ENCODE assay signal across 9 cellular contexts in the genomic region with DNA sequence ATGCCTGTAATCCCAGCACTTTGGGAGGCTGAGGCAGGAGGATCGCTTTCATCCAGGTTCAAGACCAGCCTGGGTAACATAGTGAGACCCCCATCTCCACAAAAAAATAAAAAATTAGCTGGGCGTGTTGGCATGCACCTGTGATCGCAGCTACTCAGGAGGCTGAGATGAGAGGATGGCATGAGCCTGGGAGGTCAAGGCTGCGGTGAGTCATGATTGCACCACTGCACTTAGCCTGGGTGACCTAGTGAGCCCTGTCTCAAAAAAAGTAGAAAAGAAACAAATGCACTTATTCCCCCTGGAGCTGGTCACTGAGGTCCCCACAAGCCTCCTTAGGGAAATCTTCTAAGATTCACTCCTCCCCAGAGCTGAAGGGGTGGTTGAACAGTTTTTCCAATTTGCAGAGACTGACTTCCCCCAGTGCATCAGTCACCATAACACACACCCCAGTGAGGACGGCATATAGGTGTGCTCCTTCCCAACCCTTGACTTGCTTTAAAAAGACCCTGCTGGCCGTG. TPM values are rescaled to one million over a fixed set of nuclear protein-coding genes. Genes with fewer than 3 reads are reported as not detected.
DNase-seq lines count a peak whose midpoint lies in the region; ATAC-seq, FAIRE-seq and TF ChIP-seq lines count a peak whose summit lies in the region.
"Had no signal": no experiment of that assay in that cellular context is flagged by ENCODE, and none has a peak within 500 bp of the region (broad histone marks: within the 10 kb centered on the region; RNA-seq: fewer than 3 reads in every experiment).

No MANE protein-coding gene starts in this region.

- peak overlapping the region; percentile 92 for H3K4me3 ChIP-seq in LNCaP clone FGC (ENCODE audit: low read depth, low read length)
- peak overlapping the region; percentile 81 for H3K4me3 ChIP-seq in bronchial epithelial cell (ENCODE audit: low read depth, low read length)
- peak overlapping the region; percentile 65 to 87 (median 73) for H3K4me3 ChIP-seq in right lobe of liver

- H3K4me1 ChIP-seq in right lobe of liver: peaks cover 0 to 5% (median 0%) of the 10 kb centered on the region in 4 donors

- FAIRE-seq in bronchial epithelial cell (lab: Jason Lieb, UNC): no peak

- H3K9me3 ChIP-seq in right lobe of liver: no peaks in the 10 kb centered on the region

- TF ChIP-seq CTCF in LNCaP clone FGC (IDR thresholded peaks at IDR 0.05; ENCODE audit: control insufficient read depth, extremely low read depth, insufficient read depth): no peak
- no peak for TF ChIP-seq CTCF in bronchial epithelial cell (IDR thresholded peaks at IDR 0.05; ENCODE audit: insufficient read depth, low read length, severe bottlenecking)
- TF ChIP-seq CTCF in right lobe of liver (IDR thresholded peaks at IDR 0.05): no peak
- TF ChIP-seq CTCF in nephron progenitor cell (IDR thresholded peaks at IDR 0.05): no peak

- TF ChIP-seq POLR2A in right lobe of liver (IDR thresholded peaks at IDR 0.05): no peak

- H3K36me3 ChIP-seq in bronchial epithelial cell (ENCODE audit: control insufficient read depth, insufficient read depth, low read length) (peaks cover 13% of the 10 kb centered on the region), right lobe of liver (no peaks in the 10 kb centered on the region)

- ATAC-seq in right lobe of liver (peak in 1 of 4 donors; percentile 26), HG03135 (IDR thresholded peaks at IDR 0.05; ENCODE audit: unreplicated experiment) (no peak)

- H3K9me3 Mint-ChIP-seq in nephron progenitor cell: no peaks in the 10 kb centered on the region

- H3K4me1 Mint-ChIP-seq in nephron progenitor cell: peaks cover 64% of the 10 kb centered on the region

- no peaks in the 10 kb centered on the region for H3K36me3 Mint-ChIP-seq in nephron progenitor cell (ENCODE audit: low read depth)

- H3K4me3 Mint-ChIP-seq in nephron progenitor cell: no peak overlapping the region

- H3K27ac Mint-ChIP-seq in nephron progenitor cell: no peak overlapping the region

- H3K27ac ChIP-seq in right lobe of liver (peak overlapping the region in 2 of 3 donors; percentile 63 to 91), temporal lobe (ENCODE audit: low read depth, low read length) (peak overlapping the region; percentile 91)

- WGBS in right lobe of liver (ENCODE audit: insufficient coverage, low coverage, low lambda C conversion rate, missing lambda C conversion rate): 89% methylated on average over 2 of the region's 6 CpGs

- H3K27me3 ChIP-seq in bronchial epithelial cell (ENCODE audit: control insufficient read depth, insufficient read depth, low read length): no peaks in the 10 kb centered on the region
- no peaks in the 10 kb centered on the region for H3K27me3 ChIP-seq in right lobe of liver

- intact Hi-C loops in right lobe of liver (cut with DNase I): loop anchor here in 1 of 2 donors (10.0 kb wide), 1 partner anchor 73 kb away; no protein-coding TSS in a partner anchor

- peaks cover 65% of the 10 kb centered on the region for H3K27me3 Mint-ChIP-seq in nephron progenitor cell (ENCODE audit: low read depth, poor library complexity)

- DNase-seq in LNCaP clone FGC (ENCODE audit: low read depth): no peak
- no peak for DNase-seq in bronchial epithelial cell (ENCODE audit: low read depth)
- no peak for DNase-seq in right lobe of liver
- DNase-seq in NCI-H2171 (lab: John Stamatoyannopoulos, UW): no peak
- no peak for DNase-seq in mucosa of gallbladder (ENCODE audit: low spot score)
- DNase-seq in nephron progenitor cell: no peak
- DNase-seq: activated CD8-positive, alpha-beta memory T cell treated with anti-CD3 and anti-CD28 coated beads, Interleukin-2, amount 50 U/mL, for 48 hours had no signal

RNA-seq across cellular contexts. Expression of a gene that starts 1.6 kb away (rescaled TPM):
- total RNA-seq in bronchial epithelial cell: 492 and 634 TPM in 2 replicates
- total RNA-seq in right lobe of liver: 10 to 100 TPM; 17.2 to 65.7 (median 34.2) TPM
- total RNA-seq in temporal lobe: 22.1 TPM
- 139 TPM for total RNA-seq in mucosa of gallbladder
